In the genomic region with DNA sequence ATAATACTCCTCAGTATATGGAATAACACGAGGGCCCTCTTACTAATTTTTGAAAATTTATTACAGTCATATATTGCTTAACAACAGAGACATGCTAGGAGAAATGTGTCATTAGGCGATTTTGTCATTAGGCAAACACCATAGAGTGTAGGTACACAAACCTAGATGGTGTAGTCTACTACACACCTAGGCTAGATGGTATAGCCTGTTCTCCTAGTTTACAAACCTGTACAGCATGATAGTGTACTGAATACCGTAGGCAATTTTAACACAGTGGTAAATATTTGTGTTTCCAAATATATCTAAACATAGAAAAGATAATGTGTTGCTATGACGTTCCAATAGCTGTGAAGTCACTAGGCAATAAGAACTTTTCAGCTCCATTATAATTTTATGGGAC, we compare ENCODE assay signal across 36 cellular contexts. TPM values are rescaled to one million over a fixed set of nuclear protein-coding genes. Genes with fewer than 3 reads are reported as not detected.
"Had no signal": no experiment of that assay in that cellular context is flagged by ENCODE, and none has a peak within 500 bp of the region (broad histone marks: within the 10 kb centered on the region; RNA-seq: fewer than 3 reads in every experiment).

No MANE protein-coding gene starts in this region.

- H3K9me3 Mint-ChIP-seq: type B pancreatic cell had no signal

- H3K27ac Mint-ChIP-seq: endodermal cell; naive thymus-derived CD4-positive, alpha-beta T cell; nephron progenitor cell; stimulated activated memory B cell treated with anti-CD40 and anti-IgM and Interleukin-4, amounts not matched to agents 10 μg/mL and 1 μg/mL and 100 μg/mL, for 72 hours; type B pancreatic cell had no signal

- H3K36me3 ChIP-seq: gastrocnemius medialis, left lung, sigmoid colon, tibial artery had no signal

- H3K27me3 Mint-ChIP-seq: type B pancreatic cell had no signal

- H3K4me1 ChIP-seq: gastrocnemius medialis, left lung, psoas muscle, sigmoid colon, testis, tibial artery had no signal

- H3K27me3 ChIP-seq: dorsolateral prefrontal cortex, gastrocnemius medialis, left lung, sigmoid colon, testis, tibial artery had no signal

- DNase-seq: dorsolateral prefrontal cortex; effector CD4-positive, alpha-beta T cell; endodermal cell; foreskin fibroblast; gastrocnemius medialis; head of caudate nucleus; hippocampal formation; left cardiac atrium; left lung; mesenchymal stem cell; midbrain; naive thymus-derived CD4-positive, alpha-beta T cell; nephron progenitor cell; nucleus accumbens; psoas muscle; right cardiac atrium; sigmoid colon; stimulated activated CD4-positive, alpha-beta T cell treated with anti-CD3 and anti-CD28 coated beads, Interleukin-2, amount 100 ng/mL, for 24 hours; stimulated activated CD4-positive, alpha-beta T cell treated with anti-CD3 and anti-CD28 coated beads, Interleukin-4, amount 100 ng/mL, for 4 hours; stimulated activated naive CD8-positive, alpha-beta T cell treated with anti-CD3 and anti-CD28 coated beads, Interleukin-15, Interleukin-2, amounts not matched to agents 100 U/mL and 50 U/mL, for 24 hours; substantia nigra; testis; tibial artery had no signal

- H3K27ac ChIP-seq: dorsolateral prefrontal cortex, gastrocnemius medialis, left lung, psoas muscle, sigmoid colon, testis, tibial artery had no signal

- H3K4me3 ChIP-seq: dorsolateral prefrontal cortex, gastrocnemius medialis, left lung, psoas muscle, sigmoid colon, testis, tibial artery had no signal

- H3K4me3 Mint-ChIP-seq: endodermal cell; naive thymus-derived CD4-positive, alpha-beta T cell; nephron progenitor cell; stimulated activated memory B cell treated with anti-CD40 and anti-IgM and Interleukin-4, amounts not matched to agents 10 μg/mL and 1 μg/mL and 100 μg/mL, for 72 hours; type B pancreatic cell had no signal

- ATAC-seq: gastrocnemius medialis; left cardiac atrium; left lung; naive thymus-derived CD4-positive, alpha-beta T cell; psoas muscle; right cardiac atrium; stimulated activated memory B cell treated with anti-CD40 and anti-IgM and Interleukin-4, amounts not matched to agents 10 μg/mL and 1 μg/mL and 100 μg/mL, for 72 hours; stimulated activated naive CD8-positive, alpha-beta T cell treated with anti-CD3 and anti-CD28 coated beads, Interleukin-15, Interleukin-2, amounts not matched to agents 100 U/mL and 50 U/mL, for 24 hours had no signal

- H3K4me1 Mint-ChIP-seq: endodermal cell; naive thymus-derived CD4-positive, alpha-beta T cell; nephron progenitor cell; stimulated activated memory B cell treated with anti-CD40 and anti-IgM and Interleukin-4, amounts not matched to agents 10 μg/mL and 1 μg/mL and 100 μg/mL, for 72 hours had no signal

- H3K36me3 Mint-ChIP-seq: stimulated activated memory B cell treated with anti-CD40 and anti-IgM and Interleukin-4, amounts not matched to agents 10 μg/mL and 1 μg/mL and 100 μg/mL, for 72 hours; type B pancreatic cell had no signal

RNA-seq across cellular contexts. Expression of a gene that starts 12.8 kb away (rescaled TPM):
- total RNA-seq: endodermal cell; gastrocnemius medialis; glomerular endothelial cell; left cardiac atrium; left lung; lower leg skin; lung microvascular endothelial cell; mucosa of gallbladder; naive thymus-derived CD4-positive, alpha-beta T cell; osteocyte; psoas muscle; renal cortical epithelial cell; right cardiac atrium; sigmoid colon; skeletal muscle tissue; urinary bladder had no signal
- polyA plus RNA-seq: esophagus; naive thymus-derived CD4-positive, alpha-beta T cell; psoas muscle; right cardiac atrium; sigmoid colon; urinary bladder had no signal

RNA-seq across cellular contexts. Expression of a gene that starts 32.4 kb away (rescaled TPM):
- total RNA-seq: cerebellum; dorsolateral prefrontal cortex; endodermal cell; gastrocnemius medialis; kidney epithelial cell; left cardiac atrium; left lung; lower leg skin; lung microvascular endothelial cell; mucosa of gallbladder; naive thymus-derived CD4-positive, alpha-beta T cell; osteocyte; psoas muscle; renal cortical epithelial cell; right cardiac atrium; sigmoid colon; skeletal muscle tissue; urinary bladder had no signal
- polyA plus RNA-seq: esophagus; naive thymus-derived CD4-positive, alpha-beta T cell; psoas muscle; right cardiac atrium; sigmoid colon; urinary bladder had no signal

RNA-seq across cellular contexts. Expression of a gene that starts 32.7 kb away (rescaled TPM):
- total RNA-seq: cerebellum; endodermal cell; gastrocnemius medialis; glomerular endothelial cell; kidney epithelial cell; left cardiac atrium; left lung; lower leg skin; lung microvascular endothelial cell; mucosa of gallbladder; naive thymus-derived CD4-positive, alpha-beta T cell; osteocyte; psoas muscle; renal cortical epithelial cell; right cardiac atrium; sigmoid colon; skeletal muscle tissue; urinary bladder had no signal
- polyA plus RNA-seq: esophagus; naive thymus-derived CD4-positive, alpha-beta T cell; psoas muscle; right cardiac atrium; sigmoid colon; urinary bladder had no signal
